Comparison of ENCODE assay signal across 26 cellular contexts in genomic region chr14:95410838-95411237, GRCh38.
"Had no signal": no experiment of that assay in that cellular context is flagged by ENCODE, and none has a peak within 500 bp of the region (broad histone marks: within the 10 kb centered on the region; RNA-seq: fewer than 3 reads in every experiment).

No MANE protein-coding gene starts in this region.

- H3K4me3 ChIP-seq: body of pancreas, SJSA1 had no signal

- H3K36me3 ChIP-seq: SJSA1 had no signal

- ATAC-seq: activated CD8-positive, alpha-beta memory T cell treated with anti-CD3 and anti-CD28 coated beads, Interleukin-2, amount 10 ng/mL, durations not matched to agents 7 days and 5 days; body of pancreas; SK-N-SH treated with all-trans-retinoic acid at 6 μM for 48 hours; T-helper 17 cell; WTC11 had no signal

- H3K4me2 ChIP-seq: KMS-11 had no signal

- H3K9ac ChIP-seq: KMS-11 had no signal

- H3K4me1 ChIP-seq: body of pancreas, SJSA1 had no signal

- H3K27ac ChIP-seq: body of pancreas, KMS-11, SJSA1 had no signal

- H3K9me3 ChIP-seq: body of pancreas, SJSA1 had no signal

- DNase-seq: activated CD4-positive, alpha-beta T cell treated with anti-CD3 and anti-CD28 coated beads for 1 hour; activated CD4-positive, alpha-beta T cell treated with anti-CD3 and anti-CD28 coated beads, Interleukin-2, amount 10 ng/mL, durations not matched to agents 24 days and 14 days; activated CD4-positive, alpha-beta T cell treated with anti-CD3 and anti-CD28 coated beads, Interleukin-2, amount 50 U/mL, for 48 hours; activated CD8-positive, alpha-beta memory T cell treated with anti-CD3 and anti-CD28 coated beads, Interleukin-2, amount 10 ng/mL, durations not matched to agents 7 days and 5 days; activated effector memory CD4-positive, alpha-beta T cell treated with Interleukin-2 at 50 U/mL for 16 hours; activated naive CD4-positive, alpha-beta T cell; activated T-cell treated with anti-CD3 and anti-CD28 coated beads, Interleukin-2, amount 50 U/mL, for 24 hours; aorta; body of pancreas; MV-4-11; NCI-H1092 treated with DMSO at 0.1 percent for 48 hours; NCI-H1436; NCI-H1694 treated with DMSO at 0.1 percent for 48 hours; NCI-H2029 treated with DMSO at 0.1 percent for 48 hours; NCI-H345; NCI-H510A; NCI-H526 treated with DMSO at 0.1 percent for 48 hours; NCI-H82; RPMI8226; SHP77; T-helper 17 cell; T-helper 9 cell had no signal

- H3K27me3 ChIP-seq: body of pancreas, SJSA1 had no signal
